In genomic region chr19:2239771-2240770, GRCh38 we compare ENCODE assay signal across 8 cellular contexts. TPM values are rescaled to one million over a fixed set of nuclear protein-coding genes. Genes with fewer than 3 reads are reported as not detected.
DNase-seq lines count a peak whose midpoint lies in the region; ATAC-seq and TF ChIP-seq lines count a peak whose summit lies in the region.

No MANE protein-coding gene starts in this region.

- H3K9me3 ChIP-seq in HAP-1, result no peaks in the 10 kb centered on the region
- H3K9me3 ChIP-seq in iPS-15b (ENCODE audit: control insufficient read depth, insufficient read depth, low read length), result no peaks in the 10 kb centered on the region

- no peak for TF ChIP-seq CTCF in 22Rv1 (IDR thresholded peaks at IDR 0.05)

- peak overlapping the region; percentile 41 for H3K9ac ChIP-seq in iPS-15b (ENCODE audit: low read depth, low read length)

- peak overlapping the region; percentile 99 for H3K4me3 Mint-ChIP-seq in activated T-helper 2 cell treated with anti-CD3 and anti-CD28 coated beads, Interferon-gamma antibody, Interleukin-2, Interleukin-4, amounts not matched to agents 10 μg/mL and 5 μg/mL and 100 μg/mL, durations not matched to agents 14 hours and 24 hours and 36 hours (ENCODE audit: low read depth)
- H3K4me3 Mint-ChIP-seq in stimulated activated naive CD8-positive, alpha-beta T cell treated with anti-CD3 and anti-CD28 coated beads, Interleukin-15, amount 100 ng/mL, for 72 hours, result peak overlapping the region; percentile 96 to 99

- intact Hi-C loops in activated T-helper 2 cell treated with anti-CD3 and anti-CD28 coated beads, Interferon-gamma antibody, Interleukin-2, Interleukin-4, amounts not matched to agents 10 μg/mL and 5 μg/mL and 100 μg/mL, durations not matched to agents 14 hours and 24 hours and 36 hours (cut with micrococcal nuclease), result loop anchor here (5.0 kb wide), 3 partner anchors 87 to 153 kb away; partner anchors contain the start of genes LSM7 and SPPL2B

- H3K9me3 Mint-ChIP-seq in activated T-helper 2 cell treated with anti-CD3 and anti-CD28 coated beads, Interferon-gamma antibody, Interleukin-2, Interleukin-4, amounts not matched to agents 10 μg/mL and 5 μg/mL and 100 μg/mL, durations not matched to agents 14 hours and 24 hours and 36 hours, result no peaks in the 10 kb centered on the region
- H3K9me3 Mint-ChIP-seq in stimulated activated naive CD8-positive, alpha-beta T cell treated with anti-CD3 and anti-CD28 coated beads, Interleukin-15, amount 100 ng/mL, for 72 hours, result no peaks in the 10 kb centered on the region

- H3K27ac ChIP-seq in 22Rv1, result 0 out of 2 replicates have a peak overlapping the region, but pooled peaks have one; percentile 3

- no peak for ATAC-seq in stimulated activated naive CD8-positive, alpha-beta T cell treated with anti-CD3 and anti-CD28 coated beads, Interleukin-15, amount 100 ng/mL, for 72 hours
- no peak for ATAC-seq in GM18498 (IDR thresholded peaks at IDR 0.05; ENCODE audit: unreplicated experiment)

- peaks cover 40% of the 10 kb centered on the region for H3K4me1 Mint-ChIP-seq in activated T-helper 2 cell treated with anti-CD3 and anti-CD28 coated beads, Interferon-gamma antibody, Interleukin-2, Interleukin-4, amounts not matched to agents 10 μg/mL and 5 μg/mL and 100 μg/mL, durations not matched to agents 14 hours and 24 hours and 36 hours (ENCODE audit: low read depth)
- H3K4me1 Mint-ChIP-seq in stimulated activated naive CD8-positive, alpha-beta T cell treated with anti-CD3 and anti-CD28 coated beads, Interleukin-15, amount 100 ng/mL, for 72 hours, result peaks cover 74% of the 10 kb centered on the region

- H3K27ac Mint-ChIP-seq in activated T-helper 2 cell treated with anti-CD3 and anti-CD28 coated beads, Interferon-gamma antibody, Interleukin-2, Interleukin-4, amounts not matched to agents 10 μg/mL and 5 μg/mL and 100 μg/mL, durations not matched to agents 14 hours and 24 hours and 36 hours, result peak overlapping the region; percentile 75
- peak overlapping the region; percentile 89 to 94 for H3K27ac Mint-ChIP-seq in stimulated activated naive CD8-positive, alpha-beta T cell treated with anti-CD3 and anti-CD28 coated beads, Interleukin-15, amount 100 ng/mL, for 72 hours

- H3K36me3 Mint-ChIP-seq in activated T-helper 2 cell treated with anti-CD3 and anti-CD28 coated beads, Interferon-gamma antibody, Interleukin-2, Interleukin-4, amounts not matched to agents 10 μg/mL and 5 μg/mL and 100 μg/mL, durations not matched to agents 14 hours and 24 hours and 36 hours (ENCODE audit: low read depth), result peaks cover 67% of the 10 kb centered on the region

- H3K4me3 ChIP-seq in HAP-1, result peak overlapping the region; percentile 83
- peak overlapping the region; percentile 20 for H3K4me3 ChIP-seq in iPS-15b (ENCODE audit: low read depth, low read length)

- DNase-seq in HAP-1 (ENCODE audit: low spot score in 2 of 2), result peak; percentile 54 to 56
- DNase-seq in activated T-helper 2 cell treated with anti-CD3 and anti-CD28 coated beads, Interferon-gamma antibody, Interleukin-2, Interleukin-4, amounts not matched to agents 10 μg/mL and 5 μg/mL and 100 μg/mL, durations not matched to agents 14 hours and 24 hours and 36 hours (ENCODE audit: low spot score), result peak; percentile 26
- DNase-seq in stimulated activated naive CD8-positive, alpha-beta T cell treated with anti-CD3 and anti-CD28 coated beads, Interleukin-15, amount 100 ng/mL, for 72 hours, result no peak
- no peak for DNase-seq in HK-2 (ENCODE audit: unreplicated experiment)
- DNase-seq in NK-92 treated with Interleukin-12 subunit alpha and Interleukin-12 subunit beta, amount 100 ng/mL, for 24 hours (lab: John Stamatoyannopoulos, UW), result no peak

- H3K27me3 Mint-ChIP-seq in activated T-helper 2 cell treated with anti-CD3 and anti-CD28 coated beads, Interferon-gamma antibody, Interleukin-2, Interleukin-4, amounts not matched to agents 10 μg/mL and 5 μg/mL and 100 μg/mL, durations not matched to agents 14 hours and 24 hours and 36 hours (ENCODE audit: low read depth), result no peaks in the 10 kb centered on the region
- no peaks in the 10 kb centered on the region for H3K27me3 Mint-ChIP-seq in stimulated activated naive CD8-positive, alpha-beta T cell treated with anti-CD3 and anti-CD28 coated beads, Interleukin-15, amount 100 ng/mL, for 72 hours

- in situ Hi-C loops in HAP-1 (cut with MboI; ENCODE audit: low sequenced_read_pairs), result loop anchor here (5.0 kb wide), 1 partner anchor 32 kb away; no protein-coding TSS in a partner anchor

- peaks cover 13% of the 10 kb centered on the region for H3K4me1 ChIP-seq in HAP-1
- peaks cover 13% of the 10 kb centered on the region for H3K4me1 ChIP-seq in iPS-15b (ENCODE audit: control insufficient read depth, insufficient read depth, low read length)

- no peaks in the 10 kb centered on the region for H3K27me3 ChIP-seq in HAP-1 (ENCODE audit: low read depth)
- no peaks in the 10 kb centered on the region for H3K27me3 ChIP-seq in iPS-15b (ENCODE audit: control insufficient read depth, insufficient read depth, low read length)

- H3K36me3 ChIP-seq in HAP-1 (replicated peaks), result peaks cover 65% of the 10 kb centered on the region
- peaks cover 34% of the 10 kb centered on the region for H3K36me3 ChIP-seq in iPS-15b (ENCODE audit: control insufficient read depth, insufficient read depth, low read length)

RNA-seq across cellular contexts. Expression of gene SF3A2, which starts 3.4 kb away (rescaled TPM):
- 153 and 154 TPM in 2 replicates for total RNA-seq in activated T-helper 2 cell treated with anti-CD3 and anti-CD28 coated beads, Interferon-gamma antibody, Interleukin-2, Interleukin-4, amounts not matched to agents 10 μg/mL and 5 μg/mL and 100 μg/mL, durations not matched to agents 14 hours and 24 hours and 36 hours

RNA-seq across cellular contexts. Expression of gene PLEKHJ1, which starts 3.9 kb away (rescaled TPM):
- total RNA-seq in activated T-helper 2 cell treated with anti-CD3 and anti-CD28 coated beads, Interferon-gamma antibody, Interleukin-2, Interleukin-4, amounts not matched to agents 10 μg/mL and 5 μg/mL and 100 μg/mL, durations not matched to agents 14 hours and 24 hours and 36 hours, result 75.7 and 77.2 TPM in 2 replicates

RNA-seq across cellular contexts. Expression of gene AMH, which starts 9.1 kb away (rescaled TPM):
- total RNA-seq in activated T-helper 2 cell treated with anti-CD3 and anti-CD28 coated beads, Interferon-gamma antibody, Interleukin-2, Interleukin-4, amounts not matched to agents 10 μg/mL and 5 μg/mL and 100 μg/mL, durations not matched to agents 14 hours and 24 hours and 36 hours, result 4.3 TPM in 2 replicates

RNA-seq across cellular contexts. Expression of gene JSRP1, which starts 16.1 kb away (rescaled TPM):
- 0.21 and 0.67 TPM in 2 replicates for total RNA-seq in activated T-helper 2 cell treated with anti-CD3 and anti-CD28 coated beads, Interferon-gamma antibody, Interleukin-2, Interleukin-4, amounts not matched to agents 10 μg/mL and 5 μg/mL and 100 μg/mL, durations not matched to agents 14 hours and 24 hours and 36 hours

RNA-seq across cellular contexts. Expression of gene PEAK3, which starts 41.9 kb away (rescaled TPM):
- total RNA-seq in activated T-helper 2 cell treated with anti-CD3 and anti-CD28 coated beads, Interferon-gamma antibody, Interleukin-2, Interleukin-4, amounts not matched to agents 10 μg/mL and 5 μg/mL and 100 μg/mL, durations not matched to agents 14 hours and 24 hours and 36 hours, result 0.11 and 0.18 TPM in 2 replicates

Comparison
In these comparisons a context has a peak if more than half of its experiments do, and no peak if none do; other contexts are left out.
1. DNase-seq: peak in HAP-1 (2 of 2) and activated T-helper 2 cell treated with anti-CD3 and anti-CD28 coated beads, Interferon-gamma antibody, Interleukin-2, Interleukin-4, amounts not matched to agents 10 μg/mL and 5 μg/mL and 100 μg/mL, durations not matched to agents 14 hours and 24 hours and 36 hours (single experiment); none in stimulated activated naive CD8-positive, alpha-beta T cell treated with anti-CD3 and anti-CD28 coated beads, Interleukin-15, amount 100 ng/mL, for 72 hours (0 of 2), HK-2 (single experiment) and NK-92 treated with Interleukin-12 subunit alpha and Interleukin-12 subunit beta, amount 100 ng/mL, for 24 hours (single experiment).